1 cellular context compared by ENCODE assay signal in the genomic region with DNA sequence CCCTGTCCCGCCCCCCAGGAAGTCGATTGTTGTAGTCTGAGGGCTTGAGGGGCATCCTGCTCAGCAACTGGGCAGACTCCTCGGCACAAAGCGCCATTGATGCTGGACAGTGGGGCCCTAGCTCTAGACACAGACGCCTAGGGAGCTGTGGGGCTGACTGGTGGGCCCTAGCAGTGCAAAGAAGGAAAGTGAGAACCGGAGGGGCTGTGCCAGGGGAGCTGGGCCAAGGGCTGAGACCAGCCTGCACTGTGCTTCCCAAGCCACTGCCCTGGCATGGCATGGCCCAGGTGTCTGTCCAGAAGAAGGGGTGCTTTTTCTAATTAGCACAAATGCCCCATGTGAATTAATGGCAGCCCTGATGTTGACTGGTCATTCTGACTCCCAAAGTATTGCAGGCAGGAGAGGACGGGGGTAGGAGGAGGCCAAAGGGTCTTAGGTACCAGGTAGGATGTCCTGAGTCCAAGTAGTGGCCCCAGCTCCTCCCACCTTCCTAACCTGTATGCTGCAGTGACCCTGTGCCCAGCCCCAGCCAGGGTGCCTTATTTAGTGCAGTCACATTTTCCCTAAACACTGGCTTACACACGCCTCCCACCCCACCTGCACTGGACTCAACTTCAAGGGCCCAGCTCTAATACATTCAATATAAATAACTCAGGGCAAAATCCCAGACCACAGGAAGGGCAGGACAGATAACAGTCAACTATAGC.
TF ChIP-seq lines count a peak whose summit lies in the region.

No MANE protein-coding gene starts in this region.

TF ChIP-seq in GM12878, 131 proteins besides CTCF, POLR2A, EP300 and RAD21:
- TF ChIP-seq RFX5 (IDR thresholded peaks at IDR 0.05; ENCODE audit: low read depth, low read length) (no peak), MTA2 (IDR thresholded peaks at IDR 0.05; ENCODE audit: low read depth) (no peak), ZSCAN29 (IDR thresholded peaks at IDR 0.05) (no peak)
- TF ChIP-seq, protein P1, sequence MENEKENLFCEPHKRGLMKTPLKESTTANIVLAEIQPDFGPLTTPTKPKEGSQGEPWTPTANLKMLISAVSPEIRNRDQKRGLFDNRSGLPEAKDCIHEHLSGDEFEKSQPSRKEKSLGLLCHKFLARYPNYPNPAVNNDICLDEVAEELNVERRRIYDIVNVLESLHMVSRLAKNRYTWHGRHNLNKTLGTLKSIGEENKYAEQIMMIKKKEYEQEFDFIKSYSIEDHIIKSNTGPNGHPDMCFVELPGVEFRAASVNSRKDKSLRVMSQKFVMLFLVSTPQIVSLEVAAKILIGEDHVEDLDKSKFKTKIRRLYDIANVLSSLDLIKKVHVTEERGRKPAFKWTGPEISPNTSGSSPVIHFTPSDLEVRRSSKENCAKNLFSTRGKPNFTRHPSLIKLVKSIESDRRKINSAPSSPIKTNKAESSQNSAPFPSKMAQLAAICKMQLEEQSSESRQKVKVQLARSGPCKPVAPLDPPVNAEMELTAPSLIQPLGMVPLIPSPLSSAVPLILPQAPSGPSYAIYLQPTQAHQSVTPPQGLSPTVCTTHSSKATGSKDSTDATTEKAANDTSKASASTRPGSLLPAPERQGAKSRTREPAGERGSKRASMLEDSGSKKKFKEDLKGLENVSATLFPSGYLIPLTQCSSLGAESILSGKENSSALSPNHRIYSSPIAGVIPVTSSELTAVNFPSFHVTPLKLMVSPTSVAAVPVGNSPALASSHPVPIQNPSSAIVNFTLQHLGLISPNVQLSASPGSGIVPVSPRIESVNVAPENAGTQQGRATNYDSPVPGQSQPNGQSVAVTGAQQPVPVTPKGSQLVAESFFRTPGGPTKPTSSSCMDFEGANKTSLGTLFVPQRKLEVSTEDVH (IDR thresholded peaks at IDR 0.05; ENCODE audit: low read depth, partially characterized antibody), result no peak
- TF ChIP-seq, protein P2, sequence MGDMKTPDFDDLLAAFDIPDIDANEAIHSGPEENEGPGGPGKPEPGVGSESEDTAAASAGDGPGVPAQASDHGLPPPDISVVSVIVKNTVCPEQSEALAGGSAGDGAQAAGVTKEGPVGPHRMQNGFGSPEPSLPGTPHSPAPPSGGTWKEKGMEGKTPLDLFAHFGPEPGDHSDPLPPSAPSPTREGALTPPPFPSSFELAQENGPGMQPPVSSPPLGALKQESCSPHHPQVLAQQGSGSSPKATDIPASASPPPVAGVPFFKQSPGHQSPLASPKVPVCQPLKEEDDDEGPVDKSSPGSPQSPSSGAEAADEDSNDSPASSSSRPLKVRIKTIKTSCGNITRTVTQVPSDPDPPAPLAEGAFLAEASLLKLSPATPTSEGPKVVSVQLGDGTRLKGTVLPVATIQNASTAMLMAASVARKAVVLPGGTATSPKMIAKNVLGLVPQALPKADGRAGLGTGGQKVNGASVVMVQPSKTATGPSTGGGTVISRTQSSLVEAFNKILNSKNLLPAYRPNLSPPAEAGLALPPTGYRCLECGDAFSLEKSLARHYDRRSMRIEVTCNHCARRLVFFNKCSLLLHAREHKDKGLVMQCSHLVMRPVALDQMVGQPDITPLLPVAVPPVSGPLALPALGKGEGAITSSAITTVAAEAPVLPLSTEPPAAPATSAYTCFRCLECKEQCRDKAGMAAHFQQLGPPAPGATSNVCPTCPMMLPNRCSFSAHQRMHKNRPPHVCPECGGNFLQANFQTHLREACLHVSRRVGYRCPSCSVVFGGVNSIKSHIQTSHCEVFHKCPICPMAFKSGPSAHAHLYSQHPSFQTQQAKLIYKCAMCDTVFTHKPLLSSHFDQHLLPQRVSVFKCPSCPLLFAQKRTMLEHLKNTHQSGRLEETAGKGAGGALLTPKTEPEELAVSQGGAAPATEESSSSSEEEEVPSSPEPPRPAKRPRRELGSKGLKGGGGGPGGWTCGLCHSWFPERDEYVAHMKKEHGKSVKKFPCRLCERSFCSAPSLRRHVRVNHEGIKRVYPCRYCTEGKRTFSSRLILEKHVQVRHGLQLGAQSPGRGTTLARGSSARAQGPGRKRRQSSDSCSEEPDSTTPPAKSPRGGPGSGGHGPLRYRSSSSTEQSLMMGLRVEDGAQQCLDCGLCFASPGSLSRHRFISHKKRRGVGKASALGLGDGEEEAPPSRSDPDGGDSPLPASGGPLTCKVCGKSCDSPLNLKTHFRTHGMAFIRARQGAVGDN (IDR thresholded peaks at IDR 0.05), result no peak
- TF ChIP-seq, protein P3, sequence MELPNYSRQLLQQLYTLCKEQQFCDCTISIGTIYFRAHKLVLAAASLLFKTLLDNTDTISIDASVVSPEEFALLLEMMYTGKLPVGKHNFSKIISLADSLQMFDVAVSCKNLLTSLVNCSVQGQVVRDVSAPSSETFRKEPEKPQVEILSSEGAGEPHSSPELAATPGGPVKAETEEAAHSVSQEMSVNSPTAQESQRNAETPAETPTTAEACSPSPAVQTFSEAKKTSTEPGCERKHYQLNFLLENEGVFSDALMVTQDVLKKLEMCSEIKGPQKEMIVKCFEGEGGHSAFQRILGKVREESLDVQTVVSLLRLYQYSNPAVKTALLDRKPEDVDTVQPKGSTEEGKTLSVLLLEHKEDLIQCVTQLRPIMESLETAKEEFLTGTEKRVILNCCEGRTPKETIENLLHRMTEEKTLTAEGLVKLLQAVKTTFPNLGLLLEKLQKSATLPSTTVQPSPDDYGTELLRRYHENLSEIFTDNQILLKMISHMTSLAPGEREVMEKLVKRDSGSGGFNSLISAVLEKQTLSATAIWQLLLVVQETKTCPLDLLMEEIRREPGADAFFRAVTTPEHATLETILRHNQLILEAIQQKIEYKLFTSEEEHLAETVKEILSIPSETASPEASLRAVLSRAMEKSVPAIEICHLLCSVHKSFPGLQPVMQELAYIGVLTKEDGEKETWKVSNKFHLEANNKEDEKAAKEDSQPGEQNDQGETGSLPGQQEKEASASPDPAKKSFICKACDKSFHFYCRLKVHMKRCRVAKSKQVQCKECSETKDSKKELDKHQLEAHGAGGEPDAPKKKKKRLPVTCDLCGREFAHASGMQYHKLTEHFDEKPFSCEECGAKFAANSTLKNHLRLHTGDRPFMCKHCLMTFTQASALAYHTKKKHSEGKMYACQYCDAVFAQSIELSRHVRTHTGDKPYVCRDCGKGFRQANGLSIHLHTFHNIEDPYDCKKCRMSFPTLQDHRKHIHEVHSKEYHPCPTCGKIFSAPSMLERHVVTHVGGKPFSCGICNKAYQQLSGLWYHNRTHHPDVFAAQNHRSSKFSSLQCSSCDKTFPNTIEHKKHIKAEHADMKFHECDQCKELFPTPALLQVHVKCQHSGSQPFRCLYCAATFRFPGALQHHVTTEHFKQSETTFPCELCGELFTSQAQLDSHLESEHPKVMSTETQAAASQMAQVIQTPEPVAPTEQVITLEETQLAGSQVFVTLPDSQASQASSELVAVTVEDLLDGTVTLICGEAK (IDR thresholded peaks at IDR 0.05; ENCODE audit: borderline replicate concordance), result no peak
- TF ChIP-seq, protein P4, sequence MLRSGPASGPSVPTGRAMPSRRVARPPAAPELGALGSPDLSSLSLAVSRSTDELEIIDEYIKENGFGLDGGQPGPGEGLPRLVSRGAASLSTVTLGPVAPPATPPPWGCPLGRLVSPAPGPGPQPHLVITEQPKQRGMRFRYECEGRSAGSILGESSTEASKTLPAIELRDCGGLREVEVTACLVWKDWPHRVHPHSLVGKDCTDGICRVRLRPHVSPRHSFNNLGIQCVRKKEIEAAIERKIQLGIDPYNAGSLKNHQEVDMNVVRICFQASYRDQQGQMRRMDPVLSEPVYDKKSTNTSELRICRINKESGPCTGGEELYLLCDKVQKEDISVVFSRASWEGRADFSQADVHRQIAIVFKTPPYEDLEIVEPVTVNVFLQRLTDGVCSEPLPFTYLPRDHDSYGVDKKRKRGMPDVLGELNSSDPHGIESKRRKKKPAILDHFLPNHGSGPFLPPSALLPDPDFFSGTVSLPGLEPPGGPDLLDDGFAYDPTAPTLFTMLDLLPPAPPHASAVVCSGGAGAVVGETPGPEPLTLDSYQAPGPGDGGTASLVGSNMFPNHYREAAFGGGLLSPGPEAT (IDR thresholded peaks at IDR 0.05; ENCODE audit: low read depth), result no peak
